Comparison of ENCODE assay signal across 8 cellular contexts in the genomic region with DNA sequence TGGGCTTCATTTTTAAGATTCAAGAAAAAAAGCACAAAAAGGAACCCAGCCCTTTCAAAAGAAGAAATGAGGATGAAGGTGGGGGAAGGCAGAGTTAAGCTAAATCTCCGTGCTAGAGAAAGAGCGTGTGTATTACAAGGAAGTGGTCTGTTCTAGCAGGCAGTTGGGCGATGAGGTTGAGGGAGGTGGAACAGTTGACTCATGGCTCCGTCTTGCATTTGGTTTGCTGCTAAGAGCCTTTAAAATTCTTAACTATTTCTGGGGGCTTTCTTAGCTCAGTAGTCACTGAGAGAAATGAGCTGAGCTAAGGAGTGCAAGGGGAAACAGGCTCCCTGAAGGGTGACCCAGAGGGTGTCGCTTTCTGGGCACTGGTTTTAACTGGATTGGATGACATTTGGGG.
A peak's percentile ranks its signal among the peaks of the same experiment; 100 is the strongest.
DNase-seq lines count a peak whose midpoint lies in the region; ATAC-seq and TF ChIP-seq lines count a peak whose summit lies in the region.

No MANE protein-coding gene starts in this region.

- DNase-seq in CD4-positive, CD25-positive, alpha-beta regulatory T cell, result peak in 1 of 3 donors; percentile 78
- DNase-seq in activated CD4-positive, alpha-beta memory T cell treated with anti-CD3 and anti-CD28 coated beads for 36 hours, result peak; percentile 84
- DNase-seq in fibroblast of the conjunctiva (ENCODE audit: low read depth), result peak; percentile 70
- DNase-seq in stimulated activated CD4-positive, alpha-beta T cell treated with anti-CD3 and anti-CD28 coated beads, TNF-alpha, amount 100 ng/mL, for 4 hours (ENCODE audit: low read depth in 3 of 3), result peak in 2 of 3 experiments; percentile 2 to 13
- DNase-seq in BE2C, result no peak
- DNase-seq in NCI-H510A treated with DMSO at 0.1 percent for 48 hours (lab: John Stamatoyannopoulos, UW), result no peak

- H3K4me3 ChIP-seq in CD4-positive, CD25-positive, alpha-beta regulatory T cell (ENCODE audit: low read depth, low read length), result no peak overlapping the region
- no peak overlapping the region for H3K4me3 ChIP-seq in BE2C (ENCODE audit: low read depth, low read length)

- peaks cover 0 to 3% (median 0%) of the 10 kb centered on the region in 7 donors for H3K9me3 Mint-ChIP-seq in CD4-positive, CD25-positive, alpha-beta regulatory T cell
- H3K9me3 Mint-ChIP-seq in activated CD4-positive, alpha-beta memory T cell treated with anti-CD3 and anti-CD28 coated beads for 36 hours, result no peaks in the 10 kb centered on the region

- H3K27me3 Mint-ChIP-seq in CD4-positive, CD25-positive, alpha-beta regulatory T cell, result peaks cover 20% of the 10 kb centered on the region
- peaks cover 30% of the 10 kb centered on the region for H3K27me3 Mint-ChIP-seq in activated CD4-positive, alpha-beta memory T cell treated with anti-CD3 and anti-CD28 coated beads for 36 hours

- peaks cover 2% of the 10 kb centered on the region for H3K27me3 ChIP-seq in CD4-positive, CD25-positive, alpha-beta regulatory T cell (ENCODE audit: control insufficient read depth, insufficient read depth, low read length)
- no peaks in the 10 kb centered on the region for H3K27me3 ChIP-seq in BE2C

- no peak for TF ChIP-seq CTCF in BE2C (IDR thresholded peaks at IDR 0.05; ENCODE audit: low read depth, low read length)

- no peaks in the 10 kb centered on the region for H3K36me3 Mint-ChIP-seq in CD4-positive, CD25-positive, alpha-beta regulatory T cell
- no peaks in the 10 kb centered on the region for H3K36me3 Mint-ChIP-seq in activated CD4-positive, alpha-beta memory T cell treated with anti-CD3 and anti-CD28 coated beads for 36 hours

- H3K27ac Mint-ChIP-seq in CD4-positive, CD25-positive, alpha-beta regulatory T cell, result no peak overlapping the region
- peak overlapping the region; percentile 46 for H3K27ac Mint-ChIP-seq in activated CD4-positive, alpha-beta memory T cell treated with anti-CD3 and anti-CD28 coated beads for 36 hours

- peaks cover 0 to 12% (median 5%) of the 10 kb centered on the region in 4 donors for H3K4me1 Mint-ChIP-seq in CD4-positive, CD25-positive, alpha-beta regulatory T cell
- peaks cover 19% of the 10 kb centered on the region for H3K4me1 Mint-ChIP-seq in activated CD4-positive, alpha-beta memory T cell treated with anti-CD3 and anti-CD28 coated beads for 36 hours (ENCODE audit: low read depth)

- intact Hi-C loops in activated CD4-positive, alpha-beta memory T cell treated with anti-CD3 and anti-CD28 coated beads for 36 hours (cut with micrococcal nuclease), result loop anchor here (1.0 to 5.0 kb wide), 3 partner anchors 14 to 134 kb away; a partner anchor contains a TSS

- ATAC-seq in CD4-positive, CD25-positive, alpha-beta regulatory T cell (ENCODE audit: low read depth in 2 of 2), result peak; percentile 59 to 66
- ATAC-seq in GM19455 (IDR thresholded peaks at IDR 0.05; ENCODE audit: unreplicated experiment), result peak; percentile 64
- peak; percentile 77 for ATAC-seq in HG03565 (IDR thresholded peaks at IDR 0.05; ENCODE audit: unreplicated experiment)

- POLR2A ChIA-PET in activated CD4-positive, alpha-beta memory T cell treated with anti-CD3 and anti-CD28 coated beads for 36 hours (lab: Charles Lee), result interaction anchor here (1.2 kb wide), 1 partner anchor 14 kb away, joined by 6 read pairs; no protein-coding TSS in a partner anchor

- no peak overlapping the region for H3K4me3 Mint-ChIP-seq in CD4-positive, CD25-positive, alpha-beta regulatory T cell
- H3K4me3 Mint-ChIP-seq in activated CD4-positive, alpha-beta memory T cell treated with anti-CD3 and anti-CD28 coated beads for 36 hours, result no peak overlapping the region

- peaks cover 0 to under 1% of the 10 kb centered on the region in 2 experiments for H3K9me3 ChIP-seq in CD4-positive, CD25-positive, alpha-beta regulatory T cell (ENCODE audit: control insufficient read depth in 2 of 2, low read length in 2 of 2)
- no peaks in the 10 kb centered on the region for H3K9me3 ChIP-seq in BE2C

- no peak overlapping the region for H3K27ac ChIP-seq in CD4-positive, CD25-positive, alpha-beta regulatory T cell (ENCODE audit: insufficient read depth, low read length, poor library complexity, severe bottlenecking)

- peaks cover 9% of the 10 kb centered on the region for H3K4me1 ChIP-seq in CD4-positive, CD25-positive, alpha-beta regulatory T cell (ENCODE audit: control insufficient read depth, insufficient read depth, low read length, poor library complexity, severe bottlenecking)
- H3K4me1 ChIP-seq in BE2C, result no peaks in the 10 kb centered on the region

- CTCF ChIA-PET in activated CD4-positive, alpha-beta memory T cell treated with anti-CD3 and anti-CD28 coated beads for 36 hours (lab: Charles Lee), result interaction anchor here (0.8 to 1.6 kb wide), 2 partner anchors 14 to 117 kb away, joined by 3 to 4 read pairs; a partner anchor contains a TSS

- H3K36me3 ChIP-seq in CD4-positive, CD25-positive, alpha-beta regulatory T cell (ENCODE audit: control insufficient read depth, insufficient read depth, low read length), result no peaks in the 10 kb centered on the region
- H3K36me3 ChIP-seq in BE2C, result no peaks in the 10 kb centered on the region

Comparison
In these comparisons a context has a peak if more than half of its experiments do, and no peak if none do; other contexts are left out.
1. DNase-seq: peak in activated CD4-positive, alpha-beta memory T cell treated with anti-CD3 and anti-CD28 coated beads for 36 hours (single experiment), fibroblast of the conjunctiva (single experiment) and stimulated activated CD4-positive, alpha-beta T cell treated with anti-CD3 and anti-CD28 coated beads, TNF-alpha, amount 100 ng/mL, for 4 hours (2 of 3); none in BE2C (single experiment) and NCI-H510A treated with DMSO at 0.1 percent for 48 hours (single experiment).
2. Peak in every context shown above with its lines, with median percentiles within 50 percentile points of each other: ATAC-seq.